In genomic region chr7:131555565-131556054, GRCh38 we compare ENCODE assay signal across 8 cellular contexts. TPM values are rescaled to one million over a fixed set of nuclear protein-coding genes. Genes with fewer than 3 reads are reported as not detected.
DNase-seq lines count a peak whose midpoint lies in the region; ATAC-seq and TF ChIP-seq lines count a peak whose summit lies in the region.

No MANE protein-coding gene starts in this region.

- TF ChIP-seq RAD21 in neural cell (conservative IDR thresholded peaks at IDR 0.05): no peak

- H2AFZ ChIP-seq in OCI-LY7 (ENCODE audit: low read length) (no peak overlapping the region), neural cell (ENCODE audit: low read depth, low read length) (no peak overlapping the region)

- no TSS peak for BruUV-seq in OCI-LY7 (replicated peaks; lab: Mats Ljungman, UMichigan)

- no peak for TF ChIP-seq EP300 in neural cell (conservative IDR thresholded peaks at IDR 0.05; ENCODE audit: poor library complexity, severe bottlenecking)

- H3K36me3 ChIP-seq in OCI-LY7 (ENCODE audit: insufficient read depth, low read length) (no peaks in the 10 kb centered on the region), ectodermal cell (ENCODE audit: control insufficient read depth, insufficient read depth, low read length) (no peaks in the 10 kb centered on the region), neural cell (ENCODE audit: insufficient read depth, low read length) (no peaks in the 10 kb centered on the region)

- H3K4me3 ChIP-seq in OCI-LY7 (ENCODE audit: low read depth, low read length, poor library complexity, severe bottlenecking) (peak overlapping the region; percentile 55), ectodermal cell (ENCODE audit: insufficient read depth, low read depth, low read length) (peak overlapping the region; percentile 74), neural cell (ENCODE audit: low read length) (peak overlapping the region; percentile 92)

- H3K27me3 ChIP-seq in ectodermal cell (ENCODE audit: control insufficient read depth, insufficient read depth, low read length, poor library complexity, severe bottlenecking) (peaks cover 15% of the 10 kb centered on the region), neural cell (ENCODE audit: insufficient read depth, low read depth, low read length) (peaks cover 45% of the 10 kb centered on the region)

- H3K4me2 ChIP-seq in OCI-LY7 (ENCODE audit: low read length) (peak overlapping the region; percentile 62), neural cell (ENCODE audit: low read length) (peak overlapping the region; percentile 55)

- peak overlapping the region; percentile 68 for H3K9ac ChIP-seq in neural cell (ENCODE audit: low read length)

- peaks cover 5% of the 10 kb centered on the region; the same call in 1 of the 2 replicates for H4K20me1 ChIP-seq in OCI-LY7 (ENCODE audit: insufficient read depth, low read length)
- H4K20me1 ChIP-seq in neural cell (ENCODE audit: insufficient read depth): no peaks in the 10 kb centered on the region

- CTCF ChIA-PET in OCI-LY7 (lab: Charles Lee; ENCODE audit: unreplicated experiment): no interaction called here

- no peaks in the 10 kb centered on the region for H3K9me2 ChIP-seq in OCI-LY7 (ENCODE audit: insufficient read depth, low read length)
- no peaks in the 10 kb centered on the region for H3K9me2 ChIP-seq in neural cell (ENCODE audit: insufficient read depth, low read length)

- DNase-seq in GM03348 (ENCODE audit: low spot score) (peak; percentile 16), OCI-LY7 (ENCODE audit: low spot score) (no peak), NOMO-1 treated with DMSO at 0.1 percent for 48 hours (lab: John Stamatoyannopoulos, UW; ENCODE audit: unreplicated experiment) (no peak), SW480 (ENCODE audit: low spot score) (no peak)

- H3K27ac ChIP-seq in OCI-LY7 (ENCODE audit: low read depth, low read length, poor library complexity, severe bottlenecking) (no peak overlapping the region), ectodermal cell (ENCODE audit: insufficient read depth, low read depth, low read length, poor library complexity, severe bottlenecking) (no peak overlapping the region), neural cell (ENCODE audit: low read length) (no peak overlapping the region)

- POLR2A ChIA-PET in OCI-LY7 (lab: Charles Lee): no interaction called here

- H3K9me3 ChIP-seq in OCI-LY7 (ENCODE audit: low read length) (no peaks in the 10 kb centered on the region), ectodermal cell (ENCODE audit: control insufficient read depth, low read length) (no peaks in the 10 kb centered on the region), neural cell (ENCODE audit: low read length) (no peaks in the 10 kb centered on the region)

- WGBS in ectodermal cell, 2 experiments: 0 to 1% methylated on average over 29 of the region's 29 CpGs

- TF ChIP-seq CTCF in OCI-LY7 (conservative IDR thresholded peaks at IDR 0.05; ENCODE audit: low read length) (no peak), neural cell (IDR thresholded peaks at IDR 0.05; ENCODE audit: poor library complexity, severe bottlenecking) (no peak)

- no peaks in the 10 kb centered on the region for H3K79me2 ChIP-seq in OCI-LY7 (ENCODE audit: insufficient read depth, low read depth, low read length)
- H3K79me2 ChIP-seq in neural cell (replicated peaks; ENCODE audit: insufficient read depth, low read length): no peaks in the 10 kb centered on the region

- intact Hi-C loops in OCI-LY7 (cut with micrococcal nuclease; ENCODE audit: unreplicated experiment): no loop called here

- H3K4me1 ChIP-seq in OCI-LY7 (ENCODE audit: insufficient read depth, low read length, poor library complexity, severe bottlenecking) (peaks cover 21% of the 10 kb centered on the region), ectodermal cell (ENCODE audit: control insufficient read depth, insufficient read depth, low read length) (peaks cover 18% of the 10 kb centered on the region)

- no peaks in the 10 kb centered on the region for H3F3A ChIP-seq in neural cell (ENCODE audit: insufficient read depth, low read length, poor library complexity, severe bottlenecking)

- no peak for ATAC-seq in HG02840 (IDR thresholded peaks at IDR 0.05; ENCODE audit: low FRiP score, unreplicated experiment)
- no peak for ATAC-seq in HG03520 (IDR thresholded peaks at IDR 0.05; ENCODE audit: unreplicated experiment)

TF ChIP-seq in neural cell, 6 proteins besides CTCF, POLR2A, EP300 and RAD21:
- TF ChIP-seq REST (IDR thresholded peaks at IDR 0.05; ENCODE audit: borderline replicate concordance) (no peak), SMC3 (conservative IDR thresholded peaks at IDR 0.05; ENCODE audit: poor library complexity) (no peak), POLR2AphosphoS5 (IDR thresholded peaks at IDR 0.05) (no peak), TAF1 (IDR thresholded peaks at IDR 0.05; ENCODE audit: low read depth) (no peak), EZH2 (IDR thresholded peaks at IDR 0.05; ENCODE audit: borderline replicate concordance, insufficient read depth, low read length, poor library complexity, severe bottlenecking) (no peak), MXI1 (conservative IDR thresholded peaks at IDR 0.05; ENCODE audit: poor library complexity, severe bottlenecking) (no peak)
TF ChIP-seq in neural cell: peak in this region for 0.

RNA-seq across cellular contexts. Expression of gene PODXL, which starts 0.8 kb away (rescaled TPM):
- total RNA-seq in OCI-LY7 (2014; rRNA removed; shearing (Covaris generic)): 0.31 and 0.32 TPM in 2 replicates
- 2.1 and 2.2 TPM in 2 replicates for total RNA-seq in OCI-LY7 (2022)
- polyA plus RNA-seq in ectodermal cell (2013, experiment 1 of 4): 221 TPM
- polyA plus RNA-seq in ectodermal cell (2013, experiment 2 of 4): 171 TPM
- 162 TPM for polyA plus RNA-seq in ectodermal cell (2013, experiment 3 of 4)
- 157 TPM for polyA plus RNA-seq in ectodermal cell (2013, experiment 4 of 4)
- 4.5 and 6.1 TPM in 2 replicates for polyA plus RNA-seq in neural cell
- 6.6 and 9.8 TPM in 2 replicates for polyA minus RNA-seq in neural cell
